ENCODE assay signal across 23 cellular contexts in the genomic region with DNA sequence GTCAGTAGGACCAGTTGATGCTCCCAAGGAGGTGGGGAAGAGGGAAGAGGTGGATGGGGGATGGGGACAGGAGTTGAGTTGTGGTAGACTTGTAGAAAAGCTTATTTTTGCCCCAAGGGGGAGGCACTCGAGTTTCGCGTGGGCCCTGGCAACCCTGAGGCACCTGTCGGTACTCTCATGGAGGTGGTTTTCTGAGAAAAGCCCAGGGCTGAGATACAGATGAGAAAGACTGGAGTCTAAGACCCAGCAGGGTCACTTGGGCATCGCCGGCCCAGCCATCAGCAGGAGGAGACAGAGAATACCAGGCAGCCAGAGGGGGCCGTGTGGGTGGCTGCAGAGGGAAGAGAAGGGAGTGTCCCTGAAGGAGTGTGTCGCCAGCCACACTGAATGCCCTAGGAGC.
"Had no signal": no experiment of that assay in that cellular context is flagged by ENCODE, and none has a peak within 500 bp of the region (broad histone marks: within the 10 kb centered on the region; RNA-seq: fewer than 3 reads in every experiment).

No MANE protein-coding gene starts in this region.

- H3K9me3 Mint-ChIP-seq: central memory CD8-positive, alpha-beta T cell had no signal

- H3K9me3 ChIP-seq: uterus had no signal

- H3K36me3 ChIP-seq: esophagus squamous epithelium, suprapubic skin, tibial artery, uterus had no signal

- H3K27me3 ChIP-seq: esophagus squamous epithelium, suprapubic skin, tibial artery, uterus had no signal

- H3K4me3 ChIP-seq: esophagus squamous epithelium, suprapubic skin, tibial artery, uterus had no signal

- H3K36me3 Mint-ChIP-seq: mesothelial cell of epicardium had no signal

- H3K27me3 Mint-ChIP-seq: central memory CD8-positive, alpha-beta T cell had no signal

- H3K4me3 Mint-ChIP-seq: activated naive CD4-positive, alpha-beta T cell treated with anti-CD3 and anti-CD28 coated beads, Interleukin-2, amount 10 ng/mL, durations not matched to agents 7 days and 5 days; activated T-helper 1 cell treated with anti-CD3 and anti-CD28 coated beads, Interleukin-12 subunit alpha, Interleukin-12 subunit beta, Interleukin-2, Interleukin-4 antibody, amounts not matched to agents 30 ng/mL and 10 ng/mL and 1 ng/mL, durations not matched to agents 14 hours and 24 hours and 36 hours; central memory CD8-positive, alpha-beta T cell; immature natural killer cell; mesothelial cell of epicardium; naive thymus-derived CD4-positive, alpha-beta T cell; T-helper 2 cell treated with Interferon-gamma antibody and Interleukin-4, amounts not matched to agents 5 μg/mL and 100 μg/mL, for 36 hours had no signal

- DNase-seq: activated CD4-positive, alpha-beta T cell treated with anti-CD3 and anti-CD28 coated beads for 4 hours; activated CD4-positive, alpha-beta T cell treated with anti-CD3 and anti-CD28 coated beads, Interleukin-2, amount 50 U/mL, for 4 hours; activated effector memory CD4-positive, alpha-beta T cell treated with anti-CD3 and anti-CD28 coated beads, Interleukin-2, amount 50 U/mL, for 16 hours; activated naive CD4-positive, alpha-beta T cell treated with anti-CD3 and anti-CD28 coated beads, Interleukin-2, amount 10 ng/mL, durations not matched to agents 7 days and 5 days; activated T-cell treated with anti-CD3 and anti-CD28 coated beads, Interleukin-2, amount 50 U/mL, for 1 hour; amniotic stem cell; dermis blood vessel endothelial cell; effector CD4-positive, alpha-beta T cell; esophagus squamous epithelium; head of caudate nucleus; hypothalamus; immature natural killer cell; naive thymus-derived CD4-positive, alpha-beta T cell; stimulated activated naive CD4-positive, alpha-beta T cell; uterus had no signal

- H3K27ac ChIP-seq: epithelial cell of prostate, esophagus squamous epithelium, suprapubic skin, tibial artery, uterus had no signal

- H3K4me1 Mint-ChIP-seq: activated naive CD4-positive, alpha-beta T cell treated with anti-CD3 and anti-CD28 coated beads, Interleukin-2, amount 10 ng/mL, durations not matched to agents 7 days and 5 days; central memory CD8-positive, alpha-beta T cell; immature natural killer cell; mesothelial cell of epicardium had no signal

- ATAC-seq: naive thymus-derived CD4-positive, alpha-beta T cell had no signal

- H3K4me1 ChIP-seq: esophagus squamous epithelium, suprapubic skin, tibial artery, uterus had no signal

- H3K27ac Mint-ChIP-seq: activated naive CD4-positive, alpha-beta T cell treated with anti-CD3 and anti-CD28 coated beads, Interleukin-2, amount 10 ng/mL, durations not matched to agents 7 days and 5 days; activated T-helper 1 cell treated with anti-CD3 and anti-CD28 coated beads, Interleukin-12 subunit alpha, Interleukin-12 subunit beta, Interleukin-2, Interleukin-4 antibody, amounts not matched to agents 30 ng/mL and 10 ng/mL and 1 ng/mL, durations not matched to agents 14 hours and 24 hours and 36 hours; immature natural killer cell; mesothelial cell of epicardium; naive thymus-derived CD4-positive, alpha-beta T cell; progenitor cell of endocrine pancreas; T-helper 2 cell treated with Interferon-gamma antibody and Interleukin-4, amounts not matched to agents 5 μg/mL and 100 μg/mL, for 36 hours had no signal
